19 cellular contexts compared by ENCODE assay signal in the genomic region with DNA sequence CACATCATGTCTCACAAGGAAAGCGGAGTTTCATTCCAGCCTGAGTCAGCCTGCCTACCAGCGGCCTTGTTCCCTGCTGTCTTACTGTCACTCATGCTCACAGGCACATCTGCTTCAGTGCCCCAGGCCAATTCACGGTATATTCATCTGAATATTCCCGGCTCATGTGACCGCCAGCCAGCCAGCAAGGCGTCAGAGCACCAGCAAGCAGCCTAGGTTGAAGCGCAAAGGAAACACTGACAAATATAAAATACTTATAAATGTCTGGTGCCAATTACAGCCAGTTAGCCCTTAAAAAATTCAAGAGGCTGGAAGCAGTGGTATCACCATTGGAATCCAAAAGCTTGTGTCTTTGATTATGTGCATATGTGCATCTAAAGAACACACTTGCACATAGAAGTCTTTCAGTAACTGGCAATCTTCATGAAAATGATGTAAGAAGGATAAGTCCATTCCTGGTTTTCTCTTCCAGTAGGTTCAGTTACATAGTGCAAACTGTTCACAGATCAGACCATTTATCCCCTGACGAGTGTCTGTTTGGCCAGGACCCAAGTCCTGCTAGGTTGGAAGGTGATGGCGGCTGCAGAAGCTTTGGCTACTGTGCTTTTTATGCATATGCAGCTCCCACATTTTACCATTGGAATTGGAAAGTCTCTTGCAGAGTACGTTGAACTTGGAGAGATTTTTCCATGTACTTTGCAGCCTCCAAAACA.
DNase-seq lines count a peak whose midpoint lies in the region; ATAC-seq, FAIRE-seq and TF ChIP-seq lines count a peak whose summit lies in the region.
"Had no signal": no experiment of that assay in that cellular context is flagged by ENCODE, and none has a peak within 500 bp of the region (broad histone marks: within the 10 kb centered on the region; RNA-seq: fewer than 3 reads in every experiment).

No MANE protein-coding gene starts in this region.

- H3K27ac ChIP-seq in astrocyte (ENCODE audit: low read depth, low read length) (no peak overlapping the region), body of pancreas (no peak overlapping the region)
- H3K27ac ChIP-seq: psoas muscle, RWPE1, spleen had no signal

- ATAC-seq in body of pancreas: no peak
- ATAC-seq: natural killer cell treated with Interleukin-12 subunit alpha and Interleukin-12 subunit beta and Interleukin-15 and Interleukin-18, amount 100 ng/mL, for 72 hours; psoas muscle had no signal

- intact Hi-C loops in body of pancreas (cut with DNase I): no loop called here
- intact Hi-C loops in posterior cingulate gyrus (cut with DNase I): no loop called here

- H3K9me3 Mint-ChIP-seq in astrocyte (ENCODE audit: unreplicated experiment): peaks cover 5% of the 10 kb centered on the region
- H3K9me3 Mint-ChIP-seq: activated CD4-positive, alpha-beta T cell treated with anti-CD3 and anti-CD28 coated beads, Interleukin-2, amount 10 ng/mL, durations not matched to agents 7 days and 5 days; natural killer cell treated with Interleukin-12 subunit alpha and Interleukin-12 subunit beta and Interleukin-15 and Interleukin-18, amount 100 ng/mL, for 72 hours had no signal

- H3K36me3 ChIP-seq in astrocyte (ENCODE audit: insufficient read depth, low read length) (no peaks in the 10 kb centered on the region), body of pancreas (replicated peaks in 1 of 2; ENCODE audit: insufficient read depth in 1 of 2, low read depth in 2 of 2) (no peaks in the 10 kb centered on the region)
- H3K36me3 ChIP-seq: spleen had no signal

- no peak for TF ChIP-seq POLR2A in body of pancreas (IDR thresholded peaks at IDR 0.05)

- H3K79me2 ChIP-seq in astrocyte (ENCODE audit: insufficient read depth, low read length): no peaks in the 10 kb centered on the region

- H3K9me3 ChIP-seq in astrocyte (ENCODE audit: insufficient read depth, low read depth, low read length) (no peaks in the 10 kb centered on the region), body of pancreas (no peaks in the 10 kb centered on the region)
- H3K9me3 ChIP-seq: psoas muscle, spleen had no signal

- H3K4me3 ChIP-seq in astrocyte (ENCODE audit: insufficient read depth, low read depth, low read length) (no peak overlapping the region), body of pancreas (no peak overlapping the region)
- H3K4me3 ChIP-seq: psoas muscle, spleen had no signal

- TF ChIP-seq CTCF in astrocyte (IDR thresholded peaks at IDR 0.05; ENCODE audit: insufficient read depth, low read depth, low read length): no peak
- TF ChIP-seq CTCF in body of pancreas (IDR thresholded peaks at IDR 0.05): no peak

- DNase-seq in ELR (ENCODE audit: low read depth) (peak; percentile 58), NCI-H1105 (lab: John Stamatoyannopoulos, UW) (peak; percentile 5), astrocyte (ENCODE audit: low read depth) (no peak), myocyte (ENCODE audit: low read depth) (peak; percentile 47), GOT3 (lab: John Stamatoyannopoulos, UW) (no peak), body of pancreas (no peak), posterior cingulate gyrus (no peak), ureter (ENCODE audit: low spot score) (no peak)
- DNase-seq: activated CD4-positive, alpha-beta T cell treated with anti-CD3 and anti-CD28 coated beads, Interleukin-2, amount 10 ng/mL, durations not matched to agents 7 days and 5 days; activated gamma-delta T cell treated with Interleukin-2 at 50 U/mL for 16 hours; kidney glomerular epithelial cell; mesendoderm; NK-92 treated with Interleukin-12 subunit alpha and Interleukin-12 subunit beta, amount 100 ng/mL, for 24 hours; psoas muscle; spleen had no signal

- no peaks in the 10 kb centered on the region for H4K20me1 ChIP-seq in astrocyte (ENCODE audit: insufficient read depth, low read length)

- H3K27ac Mint-ChIP-seq in astrocyte (ENCODE audit: unreplicated experiment): no peak overlapping the region
- H3K27ac Mint-ChIP-seq: activated CD4-positive, alpha-beta T cell treated with anti-CD3 and anti-CD28 coated beads, Interleukin-2, amount 10 ng/mL, durations not matched to agents 7 days and 5 days; natural killer cell treated with Interleukin-12 subunit alpha and Interleukin-12 subunit beta and Interleukin-15 and Interleukin-18, amount 100 ng/mL, for 72 hours had no signal

- H3K27me3 ChIP-seq in astrocyte (ENCODE audit: insufficient read depth, low read length) (no peaks in the 10 kb centered on the region), body of pancreas (no peaks in the 10 kb centered on the region)
- H3K27me3 ChIP-seq: spleen had no signal

- no peak overlapping the region for H3K4me2 ChIP-seq in astrocyte (ENCODE audit: low read length)

- H3K9ac ChIP-seq in astrocyte (ENCODE audit: low read length): no peak overlapping the region

- 85 to 88% methylated on average over 8 to 10 of the region's 10 CpGs for WGBS in body of pancreas, 2 donors

- H3K36me3 Mint-ChIP-seq in astrocyte (ENCODE audit: low read depth, unreplicated experiment): no peaks in the 10 kb centered on the region
- H3K36me3 Mint-ChIP-seq: natural killer cell treated with Interleukin-12 subunit alpha and Interleukin-12 subunit beta and Interleukin-15 and Interleukin-18, amount 100 ng/mL, for 72 hours had no signal

- no peaks in the 10 kb centered on the region for H3K4me1 ChIP-seq in astrocyte (ENCODE audit: insufficient read depth, low read length)
- H3K4me1 ChIP-seq in body of pancreas: no peaks in the 10 kb centered on the region
- H3K4me1 ChIP-seq: psoas muscle, spleen had no signal

- no peak overlapping the region for H2AFZ ChIP-seq in astrocyte (ENCODE audit: low read depth, low read length)

- peaks cover 7% of the 10 kb centered on the region for H3K4me1 Mint-ChIP-seq in astrocyte (ENCODE audit: low read depth, unreplicated experiment)
- H3K4me1 Mint-ChIP-seq: activated CD4-positive, alpha-beta T cell treated with anti-CD3 and anti-CD28 coated beads, Interleukin-2, amount 10 ng/mL, durations not matched to agents 7 days and 5 days had no signal

- no peak overlapping the region for H3K4me3 Mint-ChIP-seq in astrocyte (ENCODE audit: unreplicated experiment)
- H3K4me3 Mint-ChIP-seq: activated CD4-positive, alpha-beta T cell treated with anti-CD3 and anti-CD28 coated beads, Interleukin-2, amount 10 ng/mL, durations not matched to agents 7 days and 5 days; natural killer cell treated with Interleukin-12 subunit alpha and Interleukin-12 subunit beta and Interleukin-15 and Interleukin-18, amount 100 ng/mL, for 72 hours had no signal

- FAIRE-seq in astrocyte (lab: Jason Lieb, UNC): peak; percentile 95
- FAIRE-seq: G401.6, H1 had no signal

- no peaks in the 10 kb centered on the region for H3K27me3 Mint-ChIP-seq in astrocyte (ENCODE audit: low read depth, unreplicated experiment)
- H3K27me3 Mint-ChIP-seq: activated CD4-positive, alpha-beta T cell treated with anti-CD3 and anti-CD28 coated beads, Interleukin-2, amount 10 ng/mL, durations not matched to agents 7 days and 5 days had no signal

Comparison
In these comparisons a context has a peak if more than half of its experiments do, and no peak if none do; other contexts are left out.
1. DNase-seq: peak in ELR (single experiment), NCI-H1105 (single experiment) and myocyte (single experiment); none in astrocyte (single experiment), GOT3 (single experiment), body of pancreas (0 of 4), posterior cingulate gyrus (0 of 10) and ureter (single experiment).